Comparison of ENCODE assay signal across 21 cellular contexts in genomic region chr1:33272509-33272908, GRCh38. TPM values are rescaled to one million over a fixed set of nuclear protein-coding genes. Genes with fewer than 3 reads are reported as not detected.
DNase-seq lines count a peak whose midpoint lies in the region; ATAC-seq and TF ChIP-seq lines count a peak whose summit lies in the region.
"Had no signal": no experiment of that assay in that cellular context is flagged by ENCODE, and none has a peak within 500 bp of the region (broad histone marks: within the 10 kb centered on the region; RNA-seq: fewer than 3 reads in every experiment).

No MANE protein-coding gene starts in this region.

- peaks cover 83% of the 10 kb centered on the region for H4K20me1 ChIP-seq in neural progenitor cell (ENCODE audit: low read depth)

- CTCF ChIA-PET in HEK293 (lab: Yijun Ruan, JAX), result interaction anchor here (1.6 kb wide), 1 partner anchor 23 kb away, joined by 8 read pairs; no protein-coding TSS in a partner anchor

- no peaks in the 10 kb centered on the region for H3K9me3 ChIP-seq in CD4-positive, CD25-positive, alpha-beta regulatory T cell (ENCODE audit: control insufficient read depth in 2 of 2, low read length in 2 of 2)
- no peaks in the 10 kb centered on the region for H3K9me3 ChIP-seq in HEK293 (ENCODE audit: control insufficient read depth, insufficient read depth, low read depth, low read length)
- no peaks in the 10 kb centered on the region for H3K9me3 ChIP-seq in neural progenitor cell (ENCODE audit: low read depth)
- H3K9me3 ChIP-seq: adrenal gland, esophagus squamous epithelium had no signal

- no peak for DNase-seq in CD4-positive, CD25-positive, alpha-beta regulatory T cell
- DNase-seq in chondrocyte (ENCODE audit: low spot score), result no peak
- no peak for DNase-seq in neural progenitor cell (ENCODE audit: low spot score)
- no peak for DNase-seq in NCI-H1048 (lab: John Stamatoyannopoulos, UW)
- DNase-seq: activated CD4-positive, alpha-beta T cell treated with anti-CD3 and anti-CD28 coated beads, Interleukin-2, amount 50 U/mL, for 4 hours; adrenal gland; central memory CD4-positive, alpha-beta T cell; effector CD4-positive, alpha-beta T cell; esophagus squamous epithelium; GOT3; left cardiac atrium; midbrain; NCI-H1105 treated with DMSO at 0.1 percent for 48 hours; NCI-H526 treated with DMSO at 0.1 percent for 48 hours; occipital lobe had no signal

- H3K4me3 Mint-ChIP-seq in CD4-positive, CD25-positive, alpha-beta regulatory T cell, result peak overlapping the region in 1 of 4 donors; percentile 41
- H3K4me3 Mint-ChIP-seq in chondrocyte (ENCODE audit: unreplicated experiment) (no peak overlapping the region), neural progenitor cell (no peak overlapping the region)

- no peak overlapping the region for H3K9ac ChIP-seq in neural progenitor cell

- no peak overlapping the region for H3K4me2 ChIP-seq in neural progenitor cell

- H3K79me2 ChIP-seq in neural progenitor cell (ENCODE audit: low read depth), result peaks cover 49% of the 10 kb centered on the region

- no peak overlapping the region for H3K4me3 ChIP-seq in CD4-positive, CD25-positive, alpha-beta regulatory T cell (ENCODE audit: low read depth, low read length)
- H3K4me3 ChIP-seq in HEK293 (ENCODE audit: low read depth, low read length), result no peak overlapping the region
- no peak overlapping the region for H3K4me3 ChIP-seq in neural progenitor cell
- H3K4me3 ChIP-seq: adrenal gland, esophagus squamous epithelium had no signal

- no peaks in the 10 kb centered on the region for H3K27me3 Mint-ChIP-seq in CD4-positive, CD25-positive, alpha-beta regulatory T cell
- H3K27me3 Mint-ChIP-seq in chondrocyte (ENCODE audit: low read depth), result no peaks in the 10 kb centered on the region
- H3K27me3 Mint-ChIP-seq in neural progenitor cell (ENCODE audit: insufficient read depth, low read depth), result peaks cover 3% of the 10 kb centered on the region

- peaks cover 21% of the 10 kb centered on the region for H3K4me1 ChIP-seq in CD4-positive, CD25-positive, alpha-beta regulatory T cell (ENCODE audit: control insufficient read depth, insufficient read depth, low read length, poor library complexity, severe bottlenecking)
- no peaks in the 10 kb centered on the region for H3K4me1 ChIP-seq in HEK293 (ENCODE audit: control insufficient read depth, insufficient read depth, low read length)
- H3K4me1 ChIP-seq in neural progenitor cell, result no peaks in the 10 kb centered on the region

- peaks cover 3 to 52% (median 24%) of the 10 kb centered on the region in 4 donors for H3K4me1 Mint-ChIP-seq in CD4-positive, CD25-positive, alpha-beta regulatory T cell
- H3K4me1 Mint-ChIP-seq in chondrocyte (ENCODE audit: low read depth) (peaks cover 40% of the 10 kb centered on the region), neural progenitor cell (peaks cover 35% of the 10 kb centered on the region)

- H3K27ac Mint-ChIP-seq in CD4-positive, CD25-positive, alpha-beta regulatory T cell, result peak overlapping the region; percentile 90 to 97 (median 95)
- H3K27ac Mint-ChIP-seq in chondrocyte (ENCODE audit: unreplicated experiment), result peak overlapping the region; percentile 70
- peak overlapping the region; percentile 13 for H3K27ac Mint-ChIP-seq in neural progenitor cell

- TF ChIP-seq CTCF in HEK293 (tag by site-specific recombination; IDR thresholded peaks at IDR 0.05) (no peak), chondrocyte (IDR thresholded peaks at IDR 0.05) (no peak), neural progenitor cell (IDR thresholded peaks at IDR 0.05) (no peak)

- H3K27me3 ChIP-seq in CD4-positive, CD25-positive, alpha-beta regulatory T cell (ENCODE audit: control insufficient read depth, insufficient read depth, low read length), result no peaks in the 10 kb centered on the region
- no peaks in the 10 kb centered on the region for H3K27me3 ChIP-seq in neural progenitor cell
- H3K27me3 ChIP-seq: adrenal gland, esophagus squamous epithelium had no signal

- no peak overlapping the region for H2AFZ ChIP-seq in neural progenitor cell (replicated peaks)

- POLR2A ChIA-PET in HEK293 (lab: Yijun Ruan, JAX), result interaction anchor here (1.4 kb wide), 1 partner anchor 12 kb away, joined by 3 read pairs; no protein-coding TSS in a partner anchor

- H3K36me3 ChIP-seq in CD4-positive, CD25-positive, alpha-beta regulatory T cell (ENCODE audit: control insufficient read depth, insufficient read depth, low read length), result peaks cover 11% of the 10 kb centered on the region
- H3K36me3 ChIP-seq in HEK293 (ENCODE audit: control insufficient read depth in 2 of 2, insufficient read depth in 1 of 2, low read length in 2 of 2) (peaks cover 0 to 13% of the 10 kb centered on the region in 2 experiments; a peak in 2 of 3 replicates), neural progenitor cell (no peaks in the 10 kb centered on the region)

- H3K9me3 Mint-ChIP-seq in CD4-positive, CD25-positive, alpha-beta regulatory T cell, result no peaks in the 10 kb centered on the region
- H3K9me3 Mint-ChIP-seq in chondrocyte (ENCODE audit: low read depth) (no peaks in the 10 kb centered on the region), neural progenitor cell (no peaks in the 10 kb centered on the region)

- peak overlapping the region; percentile 47 for H3K27ac ChIP-seq in CD4-positive, CD25-positive, alpha-beta regulatory T cell (ENCODE audit: insufficient read depth, low read length, poor library complexity, severe bottlenecking)
- no peak overlapping the region for H3K27ac ChIP-seq in HEK293 (ENCODE audit: extremely low read depth, low read depth, low read length)
- H3K27ac ChIP-seq in neural progenitor cell, result no peak overlapping the region

- ATAC-seq in CD4-positive, CD25-positive, alpha-beta regulatory T cell (ENCODE audit: low read depth in 2 of 2), result no peak
- ATAC-seq in HG03469 (IDR thresholded peaks at IDR 0.05; ENCODE audit: unreplicated experiment), result no peak
- ATAC-seq in GM19328 (IDR thresholded peaks at IDR 0.05; ENCODE audit: unreplicated experiment), result no peak
- ATAC-seq: left cardiac atrium, Right ventricle myocardium inferior had no signal

- H3K36me3 Mint-ChIP-seq in CD4-positive, CD25-positive, alpha-beta regulatory T cell, result peaks cover 14% of the 10 kb centered on the region
- peaks cover 10% of the 10 kb centered on the region for H3K36me3 Mint-ChIP-seq in chondrocyte (ENCODE audit: low read depth)
- H3K36me3 Mint-ChIP-seq in neural progenitor cell, result peaks cover 17% of the 10 kb centered on the region

- H3F3A ChIP-seq in neural progenitor cell (ENCODE audit: low read depth), result no peaks in the 10 kb centered on the region

TF ChIP-seq in HEK293, 187 proteins besides CTCF, POLR2A, EP300 and RAD21:
- TF ChIP-seq GLI4 (tag by site-specific recombination; IDR thresholded peaks at IDR 0.05), result 0 out of 2 replicates have a peak, but pooled peaks have one; percentile 54
- TF ChIP-seq ZNF341 (tag by site-specific recombination; IDR thresholded peaks at IDR 0.05; ENCODE audit: low read depth), result peak; percentile 86
- peak; percentile 16; the same call in 1 of the 2 replicates for TF ChIP-seq GLIS1 (tag by site-specific recombination; IDR thresholded peaks at IDR 0.05)
- TF ChIP-seq ZNF26 (tag by site-specific recombination; IDR thresholded peaks at IDR 0.05), result no peak
- peak; percentile 12; the same call in 1 of the 2 replicates for TF ChIP-seq ZIC2 (tag by site-specific recombination; IDR thresholded peaks at IDR 0.05)
- no peak for TF ChIP-seq ZNF394 (tag by site-specific recombination; IDR thresholded peaks at IDR 0.05; ENCODE audit: borderline replicate concordance)
- TF ChIP-seq ZNF211 (tag by site-specific recombination; IDR thresholded peaks at IDR 0.05; ENCODE audit: low read depth), result no peak
- TF ChIP-seq ZBTB17 (tag by site-specific recombination; IDR thresholded peaks at IDR 0.05), result no peak

RNA-seq across cellular contexts. Expression of gene ZNF362, which starts 16.2 kb away (rescaled TPM):
- total RNA-seq in CD4-positive, CD25-positive, alpha-beta regulatory T cell, result 20.2 TPM
- 10 to 100 TPM; 12.2 to 21.7 (median 14.0) TPM for polyA plus RNA-seq in CD4-positive, CD25-positive, alpha-beta regulatory T cell
- 84.1 to 122 TPM (median 85.0 TPM) in 3 replicates for total RNA-seq in chondrocyte
- total RNA-seq in neural progenitor cell (ENCODE audit: low replicate concordance), result 10.9 and 27.9 TPM in 2 replicates

RNA-seq across cellular contexts. Expression of gene A3GALT2, which starts 48.4 kb away (rescaled TPM):
- total RNA-seq in CD4-positive, CD25-positive, alpha-beta regulatory T cell, result not detected
- not detected for polyA plus RNA-seq in CD4-positive, CD25-positive, alpha-beta regulatory T cell
- total RNA-seq in chondrocyte (0.27 TPM in 1 of 3 replicates, not detected in the others), neural progenitor cell (ENCODE audit: low replicate concordance) (not detected in 2 replicates)
- total RNA-seq: Daoy, esophagus squamous epithelium, LHCN-M2, occipital lobe, Right ventricle myocardium inferior had no signal

Comparison
In these comparisons a context has a peak if more than half of its experiments do, and no peak if none do; other contexts are left out.
1. H3K27ac Mint-ChIP-seq: peak in every context shown above with its lines; median percentile 95 in CD4-positive, CD25-positive, alpha-beta regulatory T cell; 70 in chondrocyte; 13 in neural progenitor cell.